In genomic region chr3:44437800-44438199, GRCh38 we compare ENCODE assay signal across 1 cellular context.
TF ChIP-seq lines count a peak whose summit lies in the region.

No MANE protein-coding gene starts in this region.

TF ChIP-seq in K562, 482 proteins besides CTCF, POLR2A, EP300 and RAD21 (continued from another document and continues in another):
- TF ChIP-seq PATZ1 (CRISPR knock-in tag; IDR thresholded peaks at IDR 0.05; ENCODE audit: borderline replicate concordance) (no peak), ATF1 (CRISPR knock-in tag; IDR thresholded peaks at IDR 0.05) (no peak), ATF1 (tag; IDR thresholded peaks at IDR 0.05) (peak; percentile 41; the same call in 1 of the 2 replicates), NFXL1 (CRISPR knock-in tag; IDR thresholded peaks at IDR 0.05) (peak; percentile 76; the same call in 1 of the 2 replicates), NR2C2 (CRISPR knock-in tag; IDR thresholded peaks at IDR 0.05) (no peak), NR2C2 (tag; IDR thresholded peaks at IDR 0.05) (no peak; the same call in 1 of the 2 replicates), NR2F6 (CRISPR knock-in tag; IDR thresholded peaks at IDR 0.05) (no peak), ZBTB43 (CRISPR knock-in tag; IDR thresholded peaks at IDR 0.05) (no peak), ZNF696 (CRISPR knock-in tag; conservative IDR thresholded peaks at IDR 0.05) (no peak), ZNF766 (CRISPR knock-in tag; conservative IDR thresholded peaks at IDR 0.05) (peak; percentile 91), ZNF280A (IDR thresholded peaks at IDR 0.05; ENCODE audit: low read depth, partially characterized antibody) (no peak), ZNF12 (CRISPR knock-in tag; IDR thresholded peaks at IDR 0.05) (no peak), EGR1 (conservative IDR thresholded peaks at IDR 0.05) (no peak), TRIM25 (IDR thresholded peaks at IDR 0.05; ENCODE audit: borderline replicate concordance) (no peak), PTRF (tag; IDR thresholded peaks at IDR 0.05) (peak; percentile 92), NKRF (IDR thresholded peaks at IDR 0.05; ENCODE audit: borderline replicate concordance) (no peak), BRF2 (IDR thresholded peaks at IDR 0.05; ENCODE audit: borderline replicate concordance, insufficient read depth, insufficient read length) (no peak), HMG20B (CRISPR knock-in tag; IDR thresholded peaks at IDR 0.05) (no peak), ZNF830 (CRISPR knock-in tag; IDR thresholded peaks at IDR 0.05) (no peak), SRF (CRISPR knock-in tag; IDR thresholded peaks at IDR 0.05) (0 out of 4 replicates have a peak, but pooled peaks of 1 of the 2 experiments have one; percentile 56), FOXK2 (conservative IDR thresholded peaks at IDR 0.05 in 1 of 2, IDR thresholded peaks at IDR 0.05 in 1 of 2; ENCODE audit: low read depth in 2 of 2) (no peak), SPI1 (IDR thresholded peaks at IDR 0.05; ENCODE audit: borderline replicate concordance, low read depth, low read length) (no peak), NR2C1 (IDR thresholded peaks at IDR 0.05) (no peak), NR2C1 (tag; IDR thresholded peaks at IDR 0.05) (peak; percentile 88), U2AF2 (optimal IDR thresholded peaks at IDR 0.05; ENCODE audit: low read depth, low read length) (no peak), ZNF76 (CRISPR knock-in tag; IDR thresholded peaks at IDR 0.05; ENCODE audit: borderline replicate concordance) (peak; percentile 90), ZNF551 (CRISPR knock-in tag; IDR thresholded peaks at IDR 0.05) (no peak), ZNF282 (CRISPR knock-in tag; IDR thresholded peaks at IDR 0.05) (no peak), KDM5B (IDR thresholded peaks at IDR 0.05; ENCODE audit: insufficient replicate concordance, low read depth, low read length) (no peak), ELK3 (CRISPR knock-in tag; IDR thresholded peaks at IDR 0.05) (0 out of 2 replicates have a peak, but pooled peaks have one; percentile 27), ZNF134 (CRISPR knock-in tag; conservative IDR thresholded peaks at IDR 0.05) (peak; percentile 71), SRSF7 (optimal IDR thresholded peaks at IDR 0.05; ENCODE audit: low read depth, low read length) (no peak), ZNF408 (CRISPR knock-in tag; IDR thresholded peaks at IDR 0.05; ENCODE audit: low read depth) (no peak), MAFK (IDR thresholded peaks at IDR 0.05; ENCODE audit: low read length) (no peak), ASH1L (IDR thresholded peaks at IDR 0.05; ENCODE audit: borderline replicate concordance, low read depth, partially characterized antibody) (no peak), PHTF2 (CRISPR knock-in tag; IDR thresholded peaks at IDR 0.05) (no peak), NEUROD1 (IDR thresholded peaks at IDR 0.05; ENCODE audit: borderline replicate concordance, low read depth, low read length, partially characterized antibody) (no peak), CEBPB (tag; IDR thresholded peaks at IDR 0.05) (no peak), ZNF318 (IDR thresholded peaks at IDR 0.05; ENCODE audit: borderline replicate concordance in 1 of 2, low read depth in 1 of 2) (no peak), ZNF175 (CRISPR knock-in tag; IDR thresholded peaks at IDR 0.05; ENCODE audit: low read depth) (peak; percentile 95), TSC22D4 (tag; IDR thresholded peaks at IDR 0.05) (no peak), RB1 (IDR thresholded peaks at IDR 0.05; ENCODE audit: low read depth) (no peak), MYC (IDR thresholded peaks at IDR 0.05; ENCODE audit: low read depth, low read length) (no peak), MYC (CRISPR knock-in tag; IDR thresholded peaks at IDR 0.05; ENCODE audit: borderline replicate concordance, low read depth) (peak; percentile 54; the same call in 1 of the 2 replicates), SP1 (CRISPR knock-in tag; IDR thresholded peaks at IDR 0.05) (no peak), PTTG1 (tag; IDR thresholded peaks at IDR 0.05; ENCODE audit: low read depth) (peak; percentile 92)
